ENCODE assay signal across 15 cellular contexts in the genomic region with DNA sequence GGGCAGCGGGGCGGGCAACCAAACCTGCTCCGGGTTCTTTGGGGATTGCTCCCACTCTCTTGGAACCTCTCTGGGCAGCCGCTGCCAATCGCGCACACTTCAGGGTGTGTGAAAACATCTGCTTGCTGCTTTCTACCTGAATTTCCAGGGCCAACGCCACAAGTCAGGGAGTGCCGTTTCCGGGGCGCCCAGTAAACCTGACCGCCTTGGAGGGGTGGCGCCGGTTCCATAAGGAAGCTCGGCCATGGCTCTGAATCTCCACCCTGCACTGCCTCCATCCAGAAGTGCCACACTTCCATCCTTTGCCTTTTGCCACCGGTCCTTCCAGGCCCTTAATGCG. TPM values are rescaled to one million over a fixed set of nuclear protein-coding genes. Genes with fewer than 3 reads are reported as not detected.
DNase-seq lines count a peak whose midpoint lies in the region; TF ChIP-seq lines count a peak whose summit lies in the region.
"Had no signal": no experiment of that assay in that cellular context is flagged by ENCODE, and none has a peak within 500 bp of the region (broad histone marks: within the 10 kb centered on the region; RNA-seq: fewer than 3 reads in every experiment).

No MANE protein-coding gene starts in this region.

- H3K4me1 Mint-ChIP-seq in endodermal cell (peaks cover 30% of the 10 kb centered on the region), mesothelial cell of epicardium (peaks cover 18% of the 10 kb centered on the region)

- H3K4me3 ChIP-seq in endodermal cell (ENCODE audit: low read length) (peak overlapping the region; percentile 71), testis (peak overlapping the region; percentile 53 to 60), osteoblast (ENCODE audit: insufficient read depth, low read length) (no peak overlapping the region)

- 32% methylated on average over 7 to 16 of the region's 16 CpGs for WGBS in endodermal cell (ENCODE audit: insufficient coverage in 1 of 2, insufficient read length in 1 of 2), 2 experiments
- WGBS in testis, 2 donors: 13 to 25% methylated on average over 12 to 16 of the region's 16 CpGs

- intact Hi-C loops in testis (cut with DNase I; ENCODE audit: low total_unique reads): loop anchor here (10.0 kb wide), 1 partner anchor 100 kb away; no protein-coding TSS in a partner anchor

- no peaks in the 10 kb centered on the region for H3K36me3 Mint-ChIP-seq in endodermal cell (ENCODE audit: low read depth)
- no peaks in the 10 kb centered on the region for H3K36me3 Mint-ChIP-seq in mesothelial cell of epicardium
- H3K36me3 Mint-ChIP-seq: IgD-negative memory B cell had no signal

- no peak overlapping the region for H2AFZ ChIP-seq in osteoblast (ENCODE audit: low read length)

- H4K20me1 ChIP-seq in osteoblast (ENCODE audit: insufficient read depth, low read length): no peaks in the 10 kb centered on the region

- H3K79me2 ChIP-seq in osteoblast (ENCODE audit: insufficient read depth, low read length): no peaks in the 10 kb centered on the region

- H3K4me2 ChIP-seq in osteoblast (ENCODE audit: insufficient read depth, low read length): no peak overlapping the region

- peaks cover 67% of the 10 kb centered on the region for H3K27me3 Mint-ChIP-seq in endodermal cell (ENCODE audit: insufficient read depth)
- peaks cover 67% of the 10 kb centered on the region for H3K27me3 Mint-ChIP-seq in mesothelial cell of epicardium (ENCODE audit: low read depth)

- H3K4me1 ChIP-seq in endodermal cell (ENCODE audit: control insufficient read depth, insufficient read depth, low read length): peaks cover 6% of the 10 kb centered on the region
- peaks cover 20% of the 10 kb centered on the region for H3K4me1 ChIP-seq in testis
- H3K4me1 ChIP-seq in osteoblast (ENCODE audit: insufficient read depth, low read length): no peaks in the 10 kb centered on the region

- no peak overlapping the region for H3K27ac Mint-ChIP-seq in endodermal cell
- H3K27ac Mint-ChIP-seq in mesothelial cell of epicardium: no peak overlapping the region
- H3K27ac Mint-ChIP-seq: IgD-negative memory B cell; T-helper 1 cell treated with Interleukin-12 subunit alpha and Interleukin-12 subunit beta and Interleukin-4 antibody, amounts not matched to agents 30 μg/mL and 1 μg/mL, for 36 hours had no signal

- H3K9ac ChIP-seq in endodermal cell (ENCODE audit: extremely low read depth, low read length, poor library complexity, severe bottlenecking): no peak overlapping the region

- H3K9me3 Mint-ChIP-seq in endodermal cell (no peaks in the 10 kb centered on the region), mesothelial cell of epicardium (peaks cover 5% of the 10 kb centered on the region)
- H3K9me3 Mint-ChIP-seq: T-helper 1 cell treated with Interleukin-12 subunit alpha and Interleukin-12 subunit beta and Interleukin-4 antibody, amounts not matched to agents 30 μg/mL and 1 μg/mL, for 36 hours had no signal

- TF ChIP-seq CTCF in endodermal cell (conservative IDR thresholded peaks at IDR 0.05): no peak
- TF ChIP-seq CTCF in mesothelial cell of epicardium (IDR thresholded peaks at IDR 0.05; ENCODE audit: unreplicated experiment): no peak
- TF ChIP-seq CTCF in testis (IDR thresholded peaks at IDR 0.05): no peak
- TF ChIP-seq CTCF in osteoblast (IDR thresholded peaks at IDR 0.05; ENCODE audit: extremely low read depth, low read depth, low read length): no peak

- H3K9me3 ChIP-seq in endodermal cell (ENCODE audit: control insufficient read depth, low read length) (no peaks in the 10 kb centered on the region), testis (no peaks in the 10 kb centered on the region), osteoblast (ENCODE audit: low read depth, low read length) (no peaks in the 10 kb centered on the region)

- peak; percentile 30 for DNase-seq in DMS 273 (lab: John Stamatoyannopoulos, UW; ENCODE audit: unreplicated experiment)
- DNase-seq in DMS 273 treated with DMSO at 0.1 percent for 48 hours (lab: John Stamatoyannopoulos, UW): no peak
- DNase-seq in endodermal cell: no peak
- no peak for DNase-seq in mesothelial cell of epicardium (ENCODE audit: low spot score in 2 of 2, unreplicated experiment in 2 of 2)
- DNase-seq in testis: no peak
- DNase-seq in COLO829 (ENCODE audit: low spot score): no peak
- DNase-seq in osteoblast (ENCODE audit: insufficient read length, low spot score, missing footprints): no peak
- no peak for DNase-seq in DMS79 treated with DMSO at 0.1 percent for 48 hours (lab: John Stamatoyannopoulos, UW)
- DNase-seq: activated CD8-positive, alpha-beta memory T cell treated with anti-CD3 and anti-CD28 coated beads, Interleukin-2, amount 50 U/mL, for 4 hours; central memory CD4-positive, alpha-beta T cell; hippocampal formation had no signal

- H3K27me3 ChIP-seq in endodermal cell (ENCODE audit: control insufficient read depth, insufficient read depth, low read length, poor library complexity, severe bottlenecking) (peaks cover 61% of the 10 kb centered on the region), testis (no peaks in the 10 kb centered on the region), osteoblast (ENCODE audit: insufficient read depth, low read length) (peaks cover 42% of the 10 kb centered on the region)

- H3K4me3 Mint-ChIP-seq in endodermal cell (peak overlapping the region; percentile 64), mesothelial cell of epicardium (peak overlapping the region; percentile 75)
- H3K4me3 Mint-ChIP-seq: IgD-negative memory B cell had no signal

- H3K27ac ChIP-seq in endodermal cell (ENCODE audit: low read depth, low read length) (no peak overlapping the region), testis (peak overlapping the region in 1 of 2 donors; percentile 45), osteoblast (ENCODE audit: low read depth, low read length) (no peak overlapping the region)
- H3K27ac ChIP-seq: 22Rv1 had no signal

- no peak for TF ChIP-seq POLR2A in testis (IDR thresholded peaks at IDR 0.05)

- H3K36me3 ChIP-seq in endodermal cell (ENCODE audit: control insufficient read depth, insufficient read depth, low read length) (no peaks in the 10 kb centered on the region), testis (ENCODE audit: low read depth, missing control alignments) (no peaks in the 10 kb centered on the region), osteoblast (ENCODE audit: insufficient read depth, low read length) (no peaks in the 10 kb centered on the region)

RNA-seq across cellular contexts. Expression of gene AFAP1L2, which starts 0.7 kb away (rescaled TPM):
- total RNA-seq in endodermal cell (1 to 10 TPM; 1.5 to 2.2 TPM), mesothelial cell of epicardium (4.0 to 5.7 TPM (median 5.7 TPM) in 3 replicates), testis (1 to 10 TPM; 4.0 to 6.9 TPM), osteoblast (0.36 TPM in 1 of 2 replicates, not detected in the other)
- 4.6 TPM for polyA plus RNA-seq in endodermal cell (2013, experiment 1 of 2)
- 3.9 TPM for polyA plus RNA-seq in endodermal cell (2013, experiment 2 of 2)
- 7.4 TPM for polyA plus RNA-seq in testis (ENCODE audit: insufficient read depth, low read depth, low replicate concordance)
- total RNA-seq: NCI-H460 had no signal
